Comparison of ENCODE assay signal across 1 cellular context in the genomic region with DNA sequence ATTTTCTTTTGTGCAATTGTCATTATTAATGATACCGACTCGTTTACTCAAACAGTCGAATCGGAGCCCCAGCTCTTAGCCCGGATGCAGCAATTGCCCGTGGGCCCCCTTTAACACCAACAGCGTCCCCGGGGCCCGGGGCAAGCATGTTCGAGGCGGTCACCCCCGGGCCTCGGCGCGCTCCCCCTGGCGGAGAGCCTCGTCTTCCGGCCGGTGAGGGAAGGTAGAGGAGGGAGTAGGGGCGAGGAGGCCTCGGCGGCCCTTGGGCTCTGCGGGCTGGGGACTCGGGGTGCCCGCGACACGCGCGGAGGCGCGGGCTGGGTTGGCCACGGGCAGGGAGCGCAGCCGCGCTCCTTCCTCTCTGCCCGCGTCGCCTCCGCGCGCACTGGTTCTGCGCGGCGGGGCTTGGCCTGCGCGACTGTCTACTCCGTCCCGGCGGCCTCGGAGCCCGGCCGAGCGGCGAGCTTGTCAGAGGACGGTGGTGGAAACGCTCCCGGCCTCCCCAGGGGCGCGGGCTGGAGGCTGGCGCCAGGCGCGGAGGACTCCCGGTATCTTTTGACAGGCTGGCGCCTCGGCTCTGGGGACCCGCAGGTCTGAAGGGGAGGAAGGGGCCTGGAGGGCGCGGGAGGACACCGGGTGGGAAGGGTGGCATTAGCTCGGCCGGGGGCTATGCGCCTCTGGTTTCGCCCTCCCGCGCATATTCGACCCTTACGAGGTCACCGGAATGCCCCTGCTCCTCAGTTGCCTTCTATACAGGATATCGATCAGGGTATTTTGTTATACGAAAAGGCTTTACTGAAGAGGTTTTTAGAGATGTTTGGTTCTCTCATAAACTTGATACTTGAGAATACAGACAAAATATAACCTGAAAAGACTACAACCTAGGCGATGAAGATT.
TF ChIP-seq lines count a peak whose summit lies in the region.

No MANE protein-coding gene starts in this region.

TF ChIP-seq in WTC11, 78 proteins besides CTCF, POLR2A, EP300 and RAD21 (continued from another document):
- TF ChIP-seq IRF2 (CRISPR knock-in tag; IDR thresholded peaks at IDR 0.05; ENCODE audit: borderline replicate concordance, low read depth) (no peak), SOX15 (CRISPR knock-in tag; IDR thresholded peaks at IDR 0.05) (no peak), ZNF317 (CRISPR knock-in tag; IDR thresholded peaks at IDR 0.05; ENCODE audit: borderline replicate concordance, low read depth) (0 out of 2 replicates have a peak, but pooled peaks have one; percentile 47), OVOL2 (CRISPR knock-in tag; IDR thresholded peaks at IDR 0.05; ENCODE audit: borderline replicate concordance) (no peak), JUN (CRISPR knock-in tag; IDR thresholded peaks at IDR 0.05) (no peak), TEAD1 (CRISPR knock-in tag; IDR thresholded peaks at IDR 0.05) (0 out of 2 replicates have a peak, but pooled peaks have one; percentile 8), MXD4 (CRISPR knock-in tag; IDR thresholded peaks at IDR 0.05; ENCODE audit: borderline replicate concordance) (no peak), NFYB (CRISPR knock-in tag; conservative IDR thresholded peaks at IDR 0.05; ENCODE audit: low read depth) (no peak), TEAD4 (CRISPR knock-in tag; IDR thresholded peaks at IDR 0.05) (no peak), ZNF396 (CRISPR knock-in tag; IDR thresholded peaks at IDR 0.05; ENCODE audit: borderline replicate concordance) (no peak)
- TF ChIP-seq, protein P1, sequence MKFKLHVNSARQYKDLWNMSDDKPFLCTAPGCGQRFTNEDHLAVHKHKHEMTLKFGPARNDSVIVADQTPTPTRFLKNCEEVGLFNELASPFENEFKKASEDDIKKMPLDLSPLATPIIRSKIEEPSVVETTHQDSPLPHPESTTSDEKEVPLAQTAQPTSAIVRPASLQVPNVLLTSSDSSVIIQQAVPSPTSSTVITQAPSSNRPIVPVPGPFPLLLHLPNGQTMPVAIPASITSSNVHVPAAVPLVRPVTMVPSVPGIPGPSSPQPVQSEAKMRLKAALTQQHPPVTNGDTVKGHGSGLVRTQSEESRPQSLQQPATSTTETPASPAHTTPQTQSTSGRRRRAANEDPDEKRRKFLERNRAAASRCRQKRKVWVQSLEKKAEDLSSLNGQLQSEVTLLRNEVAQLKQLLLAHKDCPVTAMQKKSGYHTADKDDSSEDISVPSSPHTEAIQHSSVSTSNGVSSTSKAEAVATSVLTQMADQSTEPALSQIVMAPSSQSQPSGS (CRISPR knock-in tag; IDR thresholded peaks at IDR 0.05; ENCODE audit: borderline replicate concordance, low read depth), result no peak
- TF ChIP-seq, protein P2, sequence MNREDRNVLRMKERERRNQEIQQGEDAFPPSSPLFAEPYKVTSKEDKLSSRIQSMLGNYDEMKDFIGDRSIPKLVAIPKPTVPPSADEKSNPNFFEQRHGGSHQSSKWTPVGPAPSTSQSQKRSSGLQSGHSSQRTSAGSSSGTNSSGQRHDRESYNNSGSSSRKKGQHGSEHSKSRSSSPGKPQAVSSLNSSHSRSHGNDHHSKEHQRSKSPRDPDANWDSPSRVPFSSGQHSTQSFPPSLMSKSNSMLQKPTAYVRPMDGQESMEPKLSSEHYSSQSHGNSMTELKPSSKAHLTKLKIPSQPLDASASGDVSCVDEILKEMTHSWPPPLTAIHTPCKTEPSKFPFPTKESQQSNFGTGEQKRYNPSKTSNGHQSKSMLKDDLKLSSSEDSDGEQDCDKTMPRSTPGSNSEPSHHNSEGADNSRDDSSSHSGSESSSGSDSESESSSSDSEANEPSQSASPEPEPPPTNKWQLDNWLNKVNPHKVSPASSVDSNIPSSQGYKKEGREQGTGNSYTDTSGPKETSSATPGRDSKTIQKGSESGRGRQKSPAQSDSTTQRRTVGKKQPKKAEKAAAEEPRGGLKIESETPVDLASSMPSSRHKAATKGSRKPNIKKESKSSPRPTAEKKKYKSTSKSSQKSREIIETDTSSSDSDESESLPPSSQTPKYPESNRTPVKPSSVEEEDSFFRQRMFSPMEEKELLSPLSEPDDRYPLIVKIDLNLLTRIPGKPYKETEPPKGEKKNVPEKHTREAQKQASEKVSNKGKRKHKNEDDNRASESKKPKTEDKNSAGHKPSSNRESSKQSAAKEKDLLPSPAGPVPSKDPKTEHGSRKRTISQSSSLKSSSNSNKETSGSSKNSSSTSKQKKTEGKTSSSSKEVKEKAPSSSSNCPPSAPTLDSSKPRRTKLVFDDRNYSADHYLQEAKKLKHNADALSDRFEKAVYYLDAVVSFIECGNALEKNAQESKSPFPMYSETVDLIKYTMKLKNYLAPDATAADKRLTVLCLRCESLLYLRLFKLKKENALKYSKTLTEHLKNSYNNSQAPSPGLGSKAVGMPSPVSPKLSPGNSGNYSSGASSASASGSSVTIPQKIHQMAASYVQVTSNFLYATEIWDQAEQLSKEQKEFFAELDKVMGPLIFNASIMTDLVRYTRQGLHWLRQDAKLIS (CRISPR knock-in tag; IDR thresholded peaks at IDR 0.05; ENCODE audit: borderline replicate concordance), result no peak
- TF ChIP-seq, protein P3, sequence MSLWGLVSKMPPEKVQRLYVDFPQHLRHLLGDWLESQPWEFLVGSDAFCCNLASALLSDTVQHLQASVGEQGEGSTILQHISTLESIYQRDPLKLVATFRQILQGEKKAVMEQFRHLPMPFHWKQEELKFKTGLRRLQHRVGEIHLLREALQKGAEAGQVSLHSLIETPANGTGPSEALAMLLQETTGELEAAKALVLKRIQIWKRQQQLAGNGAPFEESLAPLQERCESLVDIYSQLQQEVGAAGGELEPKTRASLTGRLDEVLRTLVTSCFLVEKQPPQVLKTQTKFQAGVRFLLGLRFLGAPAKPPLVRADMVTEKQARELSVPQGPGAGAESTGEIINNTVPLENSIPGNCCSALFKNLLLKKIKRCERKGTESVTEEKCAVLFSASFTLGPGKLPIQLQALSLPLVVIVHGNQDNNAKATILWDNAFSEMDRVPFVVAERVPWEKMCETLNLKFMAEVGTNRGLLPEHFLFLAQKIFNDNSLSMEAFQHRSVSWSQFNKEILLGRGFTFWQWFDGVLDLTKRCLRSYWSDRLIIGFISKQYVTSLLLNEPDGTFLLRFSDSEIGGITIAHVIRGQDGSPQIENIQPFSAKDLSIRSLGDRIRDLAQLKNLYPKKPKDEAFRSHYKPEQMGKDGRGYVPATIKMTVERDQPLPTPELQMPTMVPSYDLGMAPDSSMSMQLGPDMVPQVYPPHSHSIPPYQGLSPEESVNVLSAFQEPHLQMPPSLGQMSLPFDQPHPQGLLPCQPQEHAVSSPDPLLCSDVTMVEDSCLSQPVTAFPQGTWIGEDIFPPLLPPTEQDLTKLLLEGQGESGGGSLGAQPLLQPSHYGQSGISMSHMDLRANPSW (CRISPR knock-in tag; conservative IDR thresholded peaks at IDR 0.05; ENCODE audit: low read depth), result no peak
- TF ChIP-seq, protein P4, sequence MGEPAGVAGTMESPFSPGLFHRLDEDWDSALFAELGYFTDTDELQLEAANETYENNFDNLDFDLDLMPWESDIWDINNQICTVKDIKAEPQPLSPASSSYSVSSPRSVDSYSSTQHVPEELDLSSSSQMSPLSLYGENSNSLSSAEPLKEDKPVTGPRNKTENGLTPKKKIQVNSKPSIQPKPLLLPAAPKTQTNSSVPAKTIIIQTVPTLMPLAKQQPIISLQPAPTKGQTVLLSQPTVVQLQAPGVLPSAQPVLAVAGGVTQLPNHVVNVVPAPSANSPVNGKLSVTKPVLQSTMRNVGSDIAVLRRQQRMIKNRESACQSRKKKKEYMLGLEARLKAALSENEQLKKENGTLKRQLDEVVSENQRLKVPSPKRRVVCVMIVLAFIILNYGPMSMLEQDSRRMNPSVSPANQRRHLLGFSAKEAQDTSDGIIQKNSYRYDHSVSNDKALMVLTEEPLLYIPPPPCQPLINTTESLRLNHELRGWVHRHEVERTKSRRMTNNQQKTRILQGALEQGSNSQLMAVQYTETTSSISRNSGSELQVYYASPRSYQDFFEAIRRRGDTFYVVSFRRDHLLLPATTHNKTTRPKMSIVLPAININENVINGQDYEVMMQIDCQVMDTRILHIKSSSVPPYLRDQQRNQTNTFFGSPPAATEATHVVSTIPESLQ (CRISPR knock-in tag; IDR thresholded peaks at IDR 0.05), result no peak
